20 cellular contexts compared by ENCODE assay signal in the genomic region with DNA sequence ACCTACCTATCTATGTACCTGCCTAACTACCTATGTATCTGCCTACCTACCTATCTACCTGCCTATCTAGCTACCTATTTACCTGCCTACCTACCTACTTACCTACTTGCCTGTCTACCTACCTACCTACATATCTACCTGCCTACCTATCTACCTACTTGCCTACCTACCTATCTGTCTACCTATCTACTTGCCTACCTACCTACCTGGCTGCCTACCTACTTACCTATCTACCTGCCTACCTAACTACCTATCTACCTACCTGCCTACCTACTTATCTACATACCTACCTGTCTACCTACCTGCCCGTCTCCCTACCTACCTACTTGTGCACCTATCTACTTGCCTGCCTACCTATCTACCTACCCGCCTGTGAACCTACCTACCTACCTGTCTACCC.
"Had no signal": no experiment of that assay in that cellular context is flagged by ENCODE, and none has a peak within 500 bp of the region (broad histone marks: within the 10 kb centered on the region; RNA-seq: fewer than 3 reads in every experiment).

No MANE protein-coding gene starts in this region.

- H3K36me3 ChIP-seq: MG63, SJSA1 had no signal

- H3K27me3 ChIP-seq: MG63, SJSA1 had no signal

- H3K27ac ChIP-seq: SJSA1, SK-N-MC had no signal

- DNase-seq: Karpas-422; KG1; NCI-H1092 treated with DMSO at 0.1 percent for 48 hours; NCI-H1436; NCI-H187; NCI-H2029; NCI-H2081 treated with DMSO at 0.1 percent for 48 hours; NCI-H2171; NCI-H226; NCI-H510A; NCI-H524 treated with DMSO at 0.1 percent for 48 hours; NCI-H69; NCI-H774; NK-92 treated with Interleukin-12 subunit alpha and Interleukin-12 subunit beta, amount 100 ng/mL, for 24 hours; PC-3; SHP77 treated with DMSO at 0.1 percent for 48 hours had no signal

- ATAC-seq: PC-3, Right ventricle myocardium inferior had no signal

- H3K4me3 ChIP-seq: MG63, SJSA1, SK-N-MC had no signal

- H3K4me1 ChIP-seq: SJSA1 had no signal

- H3K9me3 ChIP-seq: MG63 had no signal
